Comparison of ENCODE assay signal across 8 cellular contexts in genomic region chr22:49930596-49931412, GRCh38. TPM values are rescaled to one million over a fixed set of nuclear protein-coding genes. Genes with fewer than 3 reads are reported as not detected.
A peak's percentile ranks its signal among the peaks of the same experiment; 100 is the strongest.
DNase-seq lines count a peak whose midpoint lies in the region; ATAC-seq and TF ChIP-seq lines count a peak whose summit lies in the region.

No MANE protein-coding gene starts in this region.

- H3K4me3 ChIP-seq in CD8-positive, alpha-beta memory T cell (ENCODE audit: low read length) = no peak overlapping the region
- no peak overlapping the region for H3K4me3 ChIP-seq in neural progenitor cell

- H3K9me3 Mint-ChIP-seq in CD8-positive, alpha-beta memory T cell = no peaks in the 10 kb centered on the region
- H3K9me3 Mint-ChIP-seq in activated CD8-positive, alpha-beta T cell treated with anti-CD3 and anti-CD28 coated beads for 36 hours = no peaks in the 10 kb centered on the region
- no peaks in the 10 kb centered on the region for H3K9me3 Mint-ChIP-seq in neural progenitor cell

- H3K9ac ChIP-seq in neural progenitor cell = no peak overlapping the region

- DNase-seq in CD8-positive, alpha-beta memory T cell = peak in 1 of 5 donors; percentile 29
- DNase-seq in NCI-H345 treated with DMSO at 0.1 percent for 48 hours (lab: John Stamatoyannopoulos, UW; ENCODE audit: unreplicated experiment) = peak; percentile 28
- peak; percentile 76 for DNase-seq in activated CD8-positive, alpha-beta T cell treated with anti-CD3 and anti-CD28 coated beads for 36 hours
- peak; percentile 65 for DNase-seq in fibroblast of gingiva (ENCODE audit: low read depth)
- peak; percentile 69 for DNase-seq in neural progenitor cell (ENCODE audit: low spot score)
- no peak for DNase-seq in islet precursor cell

- ATAC-seq in GM21786 (IDR thresholded peaks at IDR 0.05; ENCODE audit: unreplicated experiment) (peak; percentile 38), HG03457 (IDR thresholded peaks at IDR 0.05; ENCODE audit: unreplicated experiment) (no peak)
- peak; percentile 32 for ATAC-seq in activated CD8-positive, alpha-beta T cell treated with anti-CD3 and anti-CD28 coated beads for 36 hours

- CTCF ChIA-PET in CD8-positive, alpha-beta memory T cell (lab: Charles Lee) = interaction anchor here (0.5 to 3.1 kb wide), 12 partner anchors 9 to 218 kb away, joined by 3 to 40 read pairs (median 4); no protein-coding TSS in a partner anchor
- CTCF ChIA-PET in activated CD8-positive, alpha-beta T cell treated with anti-CD3 and anti-CD28 coated beads for 36 hours (lab: Charles Lee) = interaction anchor here (0.7 to 2.9 kb wide), 17 partner anchors 8 to 163 kb away, joined by 3 to 43 read pairs (median 7); partner anchors contain the start of genes MLC1 and PIM3

- H3K36me3 ChIP-seq in CD8-positive, alpha-beta memory T cell (ENCODE audit: insufficient read depth, low read length) = no peaks in the 10 kb centered on the region
- H3K36me3 ChIP-seq in neural progenitor cell = no peaks in the 10 kb centered on the region

- no peak overlapping the region for H3K27ac ChIP-seq in CD8-positive, alpha-beta memory T cell (ENCODE audit: low read depth, low read length)
- no peak overlapping the region for H3K27ac ChIP-seq in neural progenitor cell

- peaks cover 33% of the 10 kb centered on the region for H3K4me1 ChIP-seq in CD8-positive, alpha-beta memory T cell (ENCODE audit: insufficient read depth, low read length)
- no peaks in the 10 kb centered on the region for H3K4me1 ChIP-seq in neural progenitor cell

- H2AFZ ChIP-seq in neural progenitor cell (replicated peaks) = no peak overlapping the region

- no peaks in the 10 kb centered on the region for H3K9me3 ChIP-seq in CD8-positive, alpha-beta memory T cell (ENCODE audit: low read length)
- no peaks in the 10 kb centered on the region for H3K9me3 ChIP-seq in neural progenitor cell (ENCODE audit: low read depth)

- peak overlapping the region in 4 of 7 donors; percentile 3 to 43 (median 10) for H3K4me3 Mint-ChIP-seq in CD8-positive, alpha-beta memory T cell
- no peak overlapping the region for H3K4me3 Mint-ChIP-seq in activated CD8-positive, alpha-beta T cell treated with anti-CD3 and anti-CD28 coated beads for 36 hours
- peak overlapping the region; percentile 58 for H3K4me3 Mint-ChIP-seq in neural progenitor cell

- H3K36me3 Mint-ChIP-seq in CD8-positive, alpha-beta memory T cell = no peaks in the 10 kb centered on the region
- peaks cover 11% of the 10 kb centered on the region for H3K36me3 Mint-ChIP-seq in activated CD8-positive, alpha-beta T cell treated with anti-CD3 and anti-CD28 coated beads for 36 hours (ENCODE audit: low read depth)
- no peaks in the 10 kb centered on the region for H3K36me3 Mint-ChIP-seq in neural progenitor cell

- H3K79me2 ChIP-seq in neural progenitor cell (ENCODE audit: low read depth) = no peaks in the 10 kb centered on the region

- H4K20me1 ChIP-seq in neural progenitor cell (ENCODE audit: low read depth) = no peaks in the 10 kb centered on the region

- peak overlapping the region; percentile 29 to 88 (median 70) for H3K27ac Mint-ChIP-seq in CD8-positive, alpha-beta memory T cell
- H3K27ac Mint-ChIP-seq in activated CD8-positive, alpha-beta T cell treated with anti-CD3 and anti-CD28 coated beads for 36 hours = peak overlapping the region; percentile 27
- H3K27ac Mint-ChIP-seq in neural progenitor cell = no peak overlapping the region

- intact Hi-C loops in activated CD8-positive, alpha-beta T cell treated with anti-CD3 and anti-CD28 coated beads for 36 hours (cut with micrococcal nuclease) = loop anchor here (1.0 to 5.0 kb wide), 3 partner anchors 36 to 99 kb away; no protein-coding TSS in a partner anchor

- POLR2A ChIA-PET in CD8-positive, alpha-beta memory T cell (lab: Charles Lee) = interaction anchor here (1.3 kb wide), 1 partner anchor 30 kb away, joined by 4 read pairs; the partner anchor contains the start of gene PIM3
- POLR2A ChIA-PET in activated CD8-positive, alpha-beta T cell treated with anti-CD3 and anti-CD28 coated beads for 36 hours (lab: Charles Lee) = interaction anchor here (0.6 to 1.1 kb wide), 3 partner anchors 29 to 97 kb away, joined by 3 to 5 read pairs (median 3); partner anchors contain the start of gene PIM3

- no peaks in the 10 kb centered on the region for H3K27me3 ChIP-seq in CD8-positive, alpha-beta memory T cell (ENCODE audit: insufficient read depth, low read length, poor library complexity, severe bottlenecking)
- peaks cover 43% of the 10 kb centered on the region for H3K27me3 ChIP-seq in neural progenitor cell

- H3F3A ChIP-seq in neural progenitor cell (ENCODE audit: low read depth) = peaks cover 13% of the 10 kb centered on the region

- H3K27me3 Mint-ChIP-seq in CD8-positive, alpha-beta memory T cell = no peaks in the 10 kb centered on the region
- no peaks in the 10 kb centered on the region for H3K27me3 Mint-ChIP-seq in activated CD8-positive, alpha-beta T cell treated with anti-CD3 and anti-CD28 coated beads for 36 hours
- H3K27me3 Mint-ChIP-seq in neural progenitor cell (ENCODE audit: insufficient read depth, low read depth) = peaks cover 9% of the 10 kb centered on the region

- peak; percentile 51 for TF ChIP-seq CTCF in activated CD8-positive, alpha-beta T cell treated with anti-CD3 and anti-CD28 coated beads for 36 hours (IDR thresholded peaks at IDR 0.05)
- peak; percentile 50 for TF ChIP-seq CTCF in neural progenitor cell (IDR thresholded peaks at IDR 0.05)

- peaks cover 20 to 40% (median 25%) of the 10 kb centered on the region in 3 donors for H3K4me1 Mint-ChIP-seq in CD8-positive, alpha-beta memory T cell
- H3K4me1 Mint-ChIP-seq in activated CD8-positive, alpha-beta T cell treated with anti-CD3 and anti-CD28 coated beads for 36 hours (ENCODE audit: low read depth) = peaks cover 37% of the 10 kb centered on the region
- peaks cover 23% of the 10 kb centered on the region for H3K4me1 Mint-ChIP-seq in neural progenitor cell

- H3K4me2 ChIP-seq in neural progenitor cell = no peak overlapping the region

RNA-seq across cellular contexts. Expression of gene CRELD2, which starts 12.4 kb away (rescaled TPM):
- 10 to 100 TPM; 49.4 to 50.7 TPM for total RNA-seq in CD8-positive, alpha-beta memory T cell
- polyA plus RNA-seq in CD8-positive, alpha-beta memory T cell = 53.2 TPM
- total RNA-seq in activated CD8-positive, alpha-beta T cell treated with anti-CD3 and anti-CD28 coated beads for 36 hours = 10 to 100 TPM; 26.1 to 28.2 TPM
- 12.2 and 22.6 TPM in 2 replicates for total RNA-seq in neural progenitor cell (ENCODE audit: low replicate concordance)

RNA-seq across cellular contexts. Expression of gene ALG12, which starts 12.6 kb away (rescaled TPM):
- total RNA-seq in CD8-positive, alpha-beta memory T cell = 10 to 100 TPM; 21.0 TPM
- polyA plus RNA-seq in CD8-positive, alpha-beta memory T cell = 21.8 TPM
- 10 to 100 TPM; 10.7 to 12.0 TPM for total RNA-seq in activated CD8-positive, alpha-beta T cell treated with anti-CD3 and anti-CD28 coated beads for 36 hours
- total RNA-seq in neural progenitor cell (ENCODE audit: low replicate concordance) = 4.9 and 14.2 TPM in 2 replicates

RNA-seq across cellular contexts. Expression of gene PIM3, which starts 29.8 kb away (rescaled TPM):
- total RNA-seq in CD8-positive, alpha-beta memory T cell = 100 to 1,000 TPM; 202 to 227 TPM
- polyA plus RNA-seq in CD8-positive, alpha-beta memory T cell = 39.3 TPM
- total RNA-seq in activated CD8-positive, alpha-beta T cell treated with anti-CD3 and anti-CD28 coated beads for 36 hours = 100 to 1,000 TPM; 146 to 158 TPM
- total RNA-seq in neural progenitor cell (ENCODE audit: low replicate concordance) = 15.1 and 37.2 TPM in 2 replicates
